11 cellular contexts compared by ENCODE assay signal in the genomic region with DNA sequence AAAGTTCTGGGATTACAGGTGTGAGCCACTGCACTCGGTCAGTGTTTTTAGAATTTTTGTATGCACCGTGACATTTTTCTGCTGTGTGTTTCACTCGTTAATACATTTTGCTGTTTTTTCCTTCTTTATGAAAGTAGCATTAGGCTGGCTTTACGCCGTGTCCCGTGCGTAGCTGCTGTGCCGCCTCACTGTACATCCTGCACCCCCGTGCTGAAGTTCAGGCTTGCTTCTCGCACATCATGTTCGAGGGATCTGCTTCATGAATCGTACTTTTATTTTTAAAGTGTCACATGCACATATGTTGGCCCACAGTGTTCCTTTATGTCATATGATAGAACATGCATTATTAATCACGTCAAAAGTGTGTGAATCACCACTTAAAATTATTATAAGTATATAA.
DNase-seq lines count a peak whose midpoint lies in the region; ATAC-seq and TF ChIP-seq lines count a peak whose summit lies in the region.
"Had no signal": no experiment of that assay in that cellular context is flagged by ENCODE, and none has a peak within 500 bp of the region (broad histone marks: within the 10 kb centered on the region; RNA-seq: fewer than 3 reads in every experiment).

No MANE protein-coding gene starts in this region.

- no peak overlapping the region for H4K91ac ChIP-seq in H9 (ENCODE audit: insufficient read length, low read depth, low read length)

- no peaks in the 10 kb centered on the region for H3K9me3 ChIP-seq in BLaER1 treated with 17β-estradiol and CSF1 and Interleukin-3, amounts not matched to agents 10 nM and 100 nM (replicated peaks in 1 of 11)
- H3K9me3 ChIP-seq in H9 (ENCODE audit: control insufficient read depth, low read depth, low read length): no peaks in the 10 kb centered on the region
- H3K9me3 ChIP-seq in transverse colon: no peaks in the 10 kb centered on the region
- H3K9me3 ChIP-seq in stomach: no peaks in the 10 kb centered on the region
- H3K9me3 ChIP-seq: A549, BE2C had no signal

- no peak overlapping the region for H3K56ac ChIP-seq in H9 (ENCODE audit: insufficient read length, low read depth, low read length)

- no peak overlapping the region for H2AK5ac ChIP-seq in H9 (ENCODE audit: insufficient read length, low read length)

- peak overlapping the region in 9 of 11 experiments; percentile 56 to 90 (median 84); a peak in 18 of 22 replicates for H3K4me2 ChIP-seq in BLaER1 treated with 17β-estradiol and CSF1 and Interleukin-3, amounts not matched to agents 10 nM and 100 nM
- H3K4me2 ChIP-seq in H9 (ENCODE audit: insufficient read depth, insufficient read length, low read length): no peak overlapping the region
- H3K4me2 ChIP-seq: A549 had no signal

- H3K79me2 ChIP-seq in H9 (ENCODE audit: insufficient read depth, low read length): no peaks in the 10 kb centered on the region

- no peak for DNase-seq in H9
- no peak for DNase-seq in WTC11 (ENCODE audit: low spot score)
- no peak for DNase-seq in nephron progenitor cell
- DNase-seq in stimulated activated CD4-positive, alpha-beta T cell treated with anti-CD3 and anti-CD28 coated beads, Interleukin-15, amount 100 ng/mL, for 24 hours: no peak
- no peak for DNase-seq in transverse colon
- DNase-seq in germinal center (ENCODE audit: low spot score): no peak
- DNase-seq in stomach: no peak
- DNase-seq: BE2C, H7 had no signal

- no peak overlapping the region for H3K4me3 ChIP-seq in BLaER1 treated with 17β-estradiol and CSF1 and Interleukin-3, amounts not matched to agents 10 nM and 100 nM
- H3K4me3 ChIP-seq in transverse colon (no peak overlapping the region), stomach (no peak overlapping the region)
- H3K4me3 ChIP-seq: A549 had no signal

- H3K23ac ChIP-seq in H9 (ENCODE audit: insufficient read length, low read depth, low read length): no peak overlapping the region

- no peak overlapping the region for H3K18ac ChIP-seq in H9 (ENCODE audit: insufficient read length, low read depth, low read length)

- no peak overlapping the region for H3K4ac ChIP-seq in H9 (ENCODE audit: low read depth, low read length)

- no peak overlapping the region for H2BK120ac ChIP-seq in H9 (ENCODE audit: low read depth, low read length, poor library complexity, severe bottlenecking)

- no peak overlapping the region for H3K14ac ChIP-seq in H9 (ENCODE audit: insufficient read depth, low read length)

- in situ Hi-C loops in transverse colon (cut with MboI; ENCODE audit: low pct_ligation_motif_present in 1 of 4, low pct_unique_long_range_greater_than_20kb in 1 of 4, low sequenced_read_pairs in 3 of 4): no loop called here

- no peak overlapping the region for H4K8ac ChIP-seq in H9 (replicated peaks; ENCODE audit: insufficient read length, low read depth, low read length)

- no peak overlapping the region for H2AFZ ChIP-seq in H9 (ENCODE audit: low read length)

- H3K4me3 Mint-ChIP-seq in H9 (no peak overlapping the region), WTC11 (no peak overlapping the region), nephron progenitor cell (no peak overlapping the region)

- H3T11ph ChIP-seq in H9 (ENCODE audit: low read length): no peak overlapping the region

- no CpG with 5 or more reads among the region's 13 CpGs for WGBS in H9 (ENCODE audit: extremely low coverage, insufficient read length, low lambda C conversion rate)
- WGBS in transverse colon (ENCODE audit: low coverage in 1 of 2), 2 donors: 93 to 95% methylated on average over 5 to 13 of the region's 13 CpGs
- WGBS in stomach, 5 donors: 94 to 97% (median 96%) methylated on average over 13 of the region's 13 CpGs

- H3K36me3 Mint-ChIP-seq in H9 (ENCODE audit: insufficient read depth in 1 of 3, low read depth in 3 of 3) (peaks cover 37 to 65% (median 57%) of the 10 kb centered on the region in 3 experiments; a peak in 6 of 7 replicates), WTC11 (peaks cover 35% of the 10 kb centered on the region), nephron progenitor cell (ENCODE audit: low read depth) (peaks cover 44% of the 10 kb centered on the region)

- intact Hi-C loops in transverse colon (cut with DNase I; ENCODE audit: low total_unique reads) (no loop called here), stomach (cut with DNase I; ENCODE audit: low total_unique reads) (no loop called here)

- H3K79me1 ChIP-seq in H9 (ENCODE audit: insufficient read depth, low read depth, low read length, poor library complexity, severe bottlenecking): no peaks in the 10 kb centered on the region

- H4K5ac ChIP-seq in H9 (ENCODE audit: insufficient read length, low read depth, low read length): no peak overlapping the region

- no peaks in the 10 kb centered on the region for H3K23me2 ChIP-seq in H9 (ENCODE audit: insufficient read length, low read depth, low read length, poor library complexity, severe bottlenecking)

- H3K27me3 ChIP-seq in BLaER1 treated with 17β-estradiol and CSF1 and Interleukin-3, amounts not matched to agents 10 nM and 100 nM: no peaks in the 10 kb centered on the region
- no peaks in the 10 kb centered on the region for H3K27me3 ChIP-seq in H9 (ENCODE audit: insufficient read depth, low read length)
- H3K27me3 ChIP-seq in transverse colon: no peaks in the 10 kb centered on the region
- no peaks in the 10 kb centered on the region for H3K27me3 ChIP-seq in stomach
- H3K27me3 ChIP-seq: BE2C had no signal

- TF ChIP-seq CTCF in H9 (conservative IDR thresholded peaks at IDR 0.05): no peak
- no peak for TF ChIP-seq CTCF in WTC11 (IDR thresholded peaks at IDR 0.05)
- TF ChIP-seq CTCF in nephron progenitor cell (IDR thresholded peaks at IDR 0.05): no peak
- TF ChIP-seq CTCF in transverse colon (IDR thresholded peaks at IDR 0.05): no peak
- no peak for TF ChIP-seq CTCF in stomach (IDR thresholded peaks at IDR 0.05)

- TF ChIP-seq EP300 in transverse colon (IDR thresholded peaks at IDR 0.05; ENCODE audit: low read depth): no peak
- TF ChIP-seq EP300 in stomach (IDR thresholded peaks at IDR 0.05): no peak

- no peak overlapping the region for H2BK5ac ChIP-seq in H9 (ENCODE audit: insufficient read length, low read length)

- no peak overlapping the region for H2BK12ac ChIP-seq in H9 (ENCODE audit: insufficient read length, low read depth, low read length)

- peaks cover 0 to 86% (median 15%) of the 10 kb centered on the region in 11 experiments; a peak in 17 of 22 replicates for H4K20me1 ChIP-seq in BLaER1 treated with 17β-estradiol and CSF1 and Interleukin-3, amounts not matched to agents 10 nM and 100 nM
- no peaks in the 10 kb centered on the region for H4K20me1 ChIP-seq in H9 (ENCODE audit: control insufficient read depth, insufficient read depth, insufficient read length)

- POLR2A ChIA-PET in WTC11 (lab: Charles Lee): no interaction called here

- no peak overlapping the region for H2BK15ac ChIP-seq in H9 (ENCODE audit: low read depth, low read length)

- peaks cover 6 to 62% (median 44%) of the 10 kb centered on the region in 10 experiments for H3K4me1 ChIP-seq in BLaER1 treated with 17β-estradiol and CSF1 and Interleukin-3, amounts not matched to agents 10 nM and 100 nM
- no peaks in the 10 kb centered on the region for H3K4me1 ChIP-seq in H9 (ENCODE audit: insufficient read depth, low read length)
- H3K4me1 ChIP-seq in transverse colon: no peaks in the 10 kb centered on the region
- no peaks in the 10 kb centered on the region for H3K4me1 ChIP-seq in stomach
- H3K4me1 ChIP-seq: BE2C had no signal

- H3K27ac Mint-ChIP-seq in H9 (peak overlapping the region in 2 of 3 experiments; percentile 39 to 81; a peak in 1 of 7 replicates), WTC11 (peak overlapping the region; percentile 72; the same call in 1 of the 2 replicates), nephron progenitor cell (peak overlapping the region; percentile 95)

- H3K27me3 Mint-ChIP-seq in H9 (ENCODE audit: low read depth): no peaks in the 10 kb centered on the region
- H3K27me3 Mint-ChIP-seq in WTC11 (ENCODE audit: low read depth): no peaks in the 10 kb centered on the region
- peaks cover 2% of the 10 kb centered on the region for H3K27me3 Mint-ChIP-seq in nephron progenitor cell (ENCODE audit: low read depth, poor library complexity)

- no peak for TF ChIP-seq POLR2A in transverse colon (IDR thresholded peaks at IDR 0.05)
- no peak for TF ChIP-seq POLR2A in stomach (IDR thresholded peaks at IDR 0.05)

- H3K4me1 Mint-ChIP-seq in H9 (no peaks in the 10 kb centered on the region), WTC11 (no peaks in the 10 kb centered on the region), nephron progenitor cell (peaks cover 18% of the 10 kb centered on the region)

- no peak overlapping the region for H2BK20ac ChIP-seq in H9 (ENCODE audit: low read depth, low read length, poor library complexity, severe bottlenecking)

- H3K9me3 Mint-ChIP-seq in H9 (no peaks in the 10 kb centered on the region), WTC11 (no peaks in the 10 kb centered on the region), nephron progenitor cell (no peaks in the 10 kb centered on the region)

- H3K27ac ChIP-seq in BLaER1 treated with 17β-estradiol and CSF1 and Interleukin-3, amounts not matched to agents 10 nM and 100 nM: peak overlapping the region in 4 of 11 experiments; percentile 8 to 60 (median 46); a peak in 7 of 22 replicates
- no peak overlapping the region for H3K27ac ChIP-seq in H9 (ENCODE audit: insufficient read length, low read depth, low read length)
- no peak overlapping the region for H3K27ac ChIP-seq in transverse colon
- H3K27ac ChIP-seq in stomach: no peak overlapping the region
- H3K27ac ChIP-seq: A549 had no signal

- H3K9ac ChIP-seq in BLaER1 treated with 17β-estradiol and CSF1 and Interleukin-3, amounts not matched to agents 10 nM and 100 nM: peak overlapping the region in 2 of 11 experiments; percentile 18 to 65; a peak in 2 of 22 replicates
- no peak overlapping the region for H3K9ac ChIP-seq in H9 (ENCODE audit: extremely low read depth, insufficient read length, low read length)

- no peak for ATAC-seq in WTC11

- CTCF ChIA-PET in WTC11 (lab: Charles Lee): interaction anchor here (1.6 to 3.1 kb wide), 2 partner anchors 9 to 10 kb away, joined by 5 to 12 read pairs; no protein-coding TSS in a partner anchor

- peaks cover 54 to 100% (median 85%) of the 10 kb centered on the region in 11 experiments for H3K36me3 ChIP-seq in BLaER1 treated with 17β-estradiol and CSF1 and Interleukin-3, amounts not matched to agents 10 nM and 100 nM
- H3K36me3 ChIP-seq in transverse colon (peaks cover 0 to 8% (median 4%) of the 10 kb centered on the region in 4 donors), stomach (peaks cover 32 to 98% (median 91%) of the 10 kb centered on the region in 4 donors)

TF ChIP-seq in WTC11, 78 proteins besides CTCF, POLR2A, EP300 and RAD21 (continues in another document):
- no peak for TF ChIP-seq JUN (CRISPR knock-in tag; IDR thresholded peaks at IDR 0.05)
